Comparison of ENCODE assay signal across 8 cellular contexts in the genomic region with DNA sequence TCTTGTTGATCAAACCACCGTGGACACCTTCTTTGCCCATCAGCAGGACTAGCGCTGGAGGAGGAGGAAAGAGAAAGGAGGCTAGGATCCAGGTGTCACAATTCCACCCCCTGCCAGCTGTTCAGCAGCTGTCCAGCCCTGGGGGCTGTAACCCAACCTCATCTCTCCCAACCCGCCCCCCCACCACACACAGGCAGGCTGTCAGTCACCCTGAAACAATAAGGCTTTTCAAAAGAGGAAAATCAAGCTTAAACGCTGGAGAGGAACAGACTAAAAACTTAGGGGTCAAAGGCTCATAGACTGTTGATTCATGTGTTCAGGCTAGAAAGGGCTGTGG. TPM values are rescaled to one million over a fixed set of nuclear protein-coding genes. Genes with fewer than 3 reads are reported as not detected.
A peak's percentile ranks its signal among the peaks of the same experiment; 100 is the strongest.
DNase-seq lines count a peak whose midpoint lies in the region; ATAC-seq and TF ChIP-seq lines count a peak whose summit lies in the region.

No MANE protein-coding gene starts in this region.

- H3K9me3 Mint-ChIP-seq in activated CD8-positive, alpha-beta memory T cell treated with anti-CD3 and anti-CD28 coated beads, Interleukin-2, amount 10 ng/mL, durations not matched to agents 7 days and 5 days (ENCODE audit: low read depth), result no peaks in the 10 kb centered on the region
- H3K9me3 Mint-ChIP-seq in activated T-helper 1 cell treated with anti-CD3 and anti-CD28 coated beads, Interleukin-12 subunit alpha, Interleukin-12 subunit beta, Interleukin-2, Interleukin-4 antibody, amounts not matched to agents 30 ng/mL and 10 ng/mL and 1 ng/mL, durations not matched to agents 14 hours and 24 hours and 36 hours, result no peaks in the 10 kb centered on the region
- H3K9me3 Mint-ChIP-seq in immature natural killer cell, result peaks cover 0 to 2% (median 0%) of the 10 kb centered on the region in 6 donors

- TF ChIP-seq CTCF in thoracic aorta (IDR thresholded peaks at IDR 0.05), result no peak

- peak overlapping the region; percentile 76 for H3K4me3 ChIP-seq in thoracic aorta

- intact Hi-C loops in activated T-helper 1 cell treated with anti-CD3 and anti-CD28 coated beads, Interleukin-12 subunit alpha, Interleukin-12 subunit beta, Interleukin-2, Interleukin-4 antibody, amounts not matched to agents 30 ng/mL and 10 ng/mL and 1 ng/mL, durations not matched to agents 14 hours and 24 hours and 36 hours (cut with micrococcal nuclease), result loop anchor here (5.0 kb wide), 2 partner anchors 114 to 471 kb away; a partner anchor contains a TSS

- H3K27ac Mint-ChIP-seq in activated CD8-positive, alpha-beta memory T cell treated with anti-CD3 and anti-CD28 coated beads, Interleukin-2, amount 10 ng/mL, durations not matched to agents 7 days and 5 days, result peak overlapping the region; percentile 92
- peak overlapping the region; percentile 94 for H3K27ac Mint-ChIP-seq in activated T-helper 1 cell treated with anti-CD3 and anti-CD28 coated beads, Interleukin-12 subunit alpha, Interleukin-12 subunit beta, Interleukin-2, Interleukin-4 antibody, amounts not matched to agents 30 ng/mL and 10 ng/mL and 1 ng/mL, durations not matched to agents 14 hours and 24 hours and 36 hours
- peak overlapping the region; percentile 95 to 99 (median 96) for H3K27ac Mint-ChIP-seq in immature natural killer cell

- peaks cover 30 to 65% of the 10 kb centered on the region in 2 donors for H3K4me1 ChIP-seq in thoracic aorta (ENCODE audit: control insufficient read depth in 1 of 2, low read depth in 2 of 2)

- peak overlapping the region; percentile 93 to 97 for H3K27ac ChIP-seq in thoracic aorta

- H3K27me3 Mint-ChIP-seq in activated CD8-positive, alpha-beta memory T cell treated with anti-CD3 and anti-CD28 coated beads, Interleukin-2, amount 10 ng/mL, durations not matched to agents 7 days and 5 days, result no peaks in the 10 kb centered on the region
- H3K27me3 Mint-ChIP-seq in activated T-helper 1 cell treated with anti-CD3 and anti-CD28 coated beads, Interleukin-12 subunit alpha, Interleukin-12 subunit beta, Interleukin-2, Interleukin-4 antibody, amounts not matched to agents 30 ng/mL and 10 ng/mL and 1 ng/mL, durations not matched to agents 14 hours and 24 hours and 36 hours (ENCODE audit: insufficient read depth), result peaks cover 2% of the 10 kb centered on the region
- H3K27me3 Mint-ChIP-seq in immature natural killer cell (ENCODE audit: low read depth in 3 of 3), result peaks cover 22 to 56% (median 31%) of the 10 kb centered on the region in 3 donors

- H3K9me3 ChIP-seq in thoracic aorta, result no peaks in the 10 kb centered on the region

- H3K4me1 Mint-ChIP-seq in activated CD8-positive, alpha-beta memory T cell treated with anti-CD3 and anti-CD28 coated beads, Interleukin-2, amount 10 ng/mL, durations not matched to agents 7 days and 5 days, result peaks cover 52% of the 10 kb centered on the region
- H3K4me1 Mint-ChIP-seq in activated T-helper 1 cell treated with anti-CD3 and anti-CD28 coated beads, Interleukin-12 subunit alpha, Interleukin-12 subunit beta, Interleukin-2, Interleukin-4 antibody, amounts not matched to agents 30 ng/mL and 10 ng/mL and 1 ng/mL, durations not matched to agents 14 hours and 24 hours and 36 hours (ENCODE audit: low read depth), result peaks cover 70% of the 10 kb centered on the region
- peaks cover 69 to 75% of the 10 kb centered on the region in 2 donors for H3K4me1 Mint-ChIP-seq in immature natural killer cell

- peaks cover 6% of the 10 kb centered on the region for H3K36me3 ChIP-seq in thoracic aorta

- peak overlapping the region; percentile 98 for H3K4me3 Mint-ChIP-seq in activated CD8-positive, alpha-beta memory T cell treated with anti-CD3 and anti-CD28 coated beads, Interleukin-2, amount 10 ng/mL, durations not matched to agents 7 days and 5 days
- peak overlapping the region; percentile 100 for H3K4me3 Mint-ChIP-seq in activated T-helper 1 cell treated with anti-CD3 and anti-CD28 coated beads, Interleukin-12 subunit alpha, Interleukin-12 subunit beta, Interleukin-2, Interleukin-4 antibody, amounts not matched to agents 30 ng/mL and 10 ng/mL and 1 ng/mL, durations not matched to agents 14 hours and 24 hours and 36 hours
- H3K4me3 Mint-ChIP-seq in immature natural killer cell, result peak overlapping the region; percentile 96 to 100 (median 99)

- peaks cover 62% of the 10 kb centered on the region for H3K36me3 Mint-ChIP-seq in activated CD8-positive, alpha-beta memory T cell treated with anti-CD3 and anti-CD28 coated beads, Interleukin-2, amount 10 ng/mL, durations not matched to agents 7 days and 5 days
- H3K36me3 Mint-ChIP-seq in activated T-helper 1 cell treated with anti-CD3 and anti-CD28 coated beads, Interleukin-12 subunit alpha, Interleukin-12 subunit beta, Interleukin-2, Interleukin-4 antibody, amounts not matched to agents 30 ng/mL and 10 ng/mL and 1 ng/mL, durations not matched to agents 14 hours and 24 hours and 36 hours (ENCODE audit: low read depth), result peaks cover 56% of the 10 kb centered on the region
- peaks cover 32 to 51% (median 39%) of the 10 kb centered on the region in 3 donors for H3K36me3 Mint-ChIP-seq in immature natural killer cell

- no peak for DNase-seq in activated CD8-positive, alpha-beta memory T cell treated with anti-CD3 and anti-CD28 coated beads, Interleukin-2, amount 10 ng/mL, durations not matched to agents 7 days and 5 days
- DNase-seq in activated CD8-positive, alpha-beta memory T cell treated with anti-CD3 and anti-CD28 coated beads, Interleukin-2, amount 50 U/mL, for 4 hours, result no peak
- no peak for DNase-seq in activated T-helper 1 cell treated with anti-CD3 and anti-CD28 coated beads, Interleukin-12 subunit alpha, Interleukin-12 subunit beta, Interleukin-2, Interleukin-4 antibody, amounts not matched to agents 30 ng/mL and 10 ng/mL and 1 ng/mL, durations not matched to agents 14 hours and 24 hours and 36 hours (ENCODE audit: low spot score)
- DNase-seq in immature natural killer cell (no peak), thoracic aorta (ENCODE audit: low spot score) (no peak), HuH-7 (ENCODE audit: low spot score) (no peak), SKM-1 treated with dmso at 0.1 percent for 144 hours (lab: John Stamatoyannopoulos, UW; ENCODE audit: unreplicated experiment) (no peak)

- H3K27me3 ChIP-seq in thoracic aorta (replicated peaks; ENCODE audit: insufficient read depth), result no peaks in the 10 kb centered on the region

- ATAC-seq in activated CD8-positive, alpha-beta memory T cell treated with anti-CD3 and anti-CD28 coated beads, Interleukin-2, amount 10 ng/mL, durations not matched to agents 7 days and 5 days, result no peak
- ATAC-seq in thoracic aorta (ENCODE audit: insufficient number of reproducible peaks, low FRiP score, low read depth) (no peak), GM21423 (IDR thresholded peaks at IDR 0.05; ENCODE audit: unreplicated experiment) (no peak)

- CTCF ChIA-PET in activated CD8-positive, alpha-beta memory T cell treated with anti-CD3 and anti-CD28 coated beads, Interleukin-2, amount 10 ng/mL, durations not matched to agents 7 days and 5 days (lab: Charles Lee), result interaction anchor here (0.7 to 4.4 kb wide), 4 partner anchors 21 to 802 kb away, joined by 3 to 34 read pairs (median 7); a partner anchor contains a TSS

RNA-seq across cellular contexts. Expression of a gene that starts 2.4 kb away (rescaled TPM):
- 1,000 to 10,000 TPM; 2,029 to 2,329 TPM for total RNA-seq in activated CD8-positive, alpha-beta memory T cell treated with anti-CD3 and anti-CD28 coated beads, Interleukin-2, amount 10 ng/mL, durations not matched to agents 7 days and 5 days
- total RNA-seq in activated T-helper 1 cell treated with anti-CD3 and anti-CD28 coated beads, Interleukin-12 subunit alpha, Interleukin-12 subunit beta, Interleukin-2, Interleukin-4 antibody, amounts not matched to agents 30 ng/mL and 10 ng/mL and 1 ng/mL, durations not matched to agents 14 hours and 24 hours and 36 hours, result 1,423 and 1,429 TPM in 2 replicates
- 1,000 to 10,000 TPM; 3,573 to 4,444 (median 3,740) TPM for polyA plus RNA-seq in immature natural killer cell
- total RNA-seq in thoracic aorta, result 1,000 to 10,000 TPM in 1 of 2 donors, 100 to 1,000 TPM in 1; 806 to 1,230 TPM

RNA-seq across cellular contexts. Expression of a gene that starts 5.0 kb away (rescaled TPM):
- total RNA-seq in activated CD8-positive, alpha-beta memory T cell treated with anti-CD3 and anti-CD28 coated beads, Interleukin-2, amount 10 ng/mL, durations not matched to agents 7 days and 5 days, result 10 to 100 TPM; 27.7 to 30.8 TPM
- 42.5 and 44.5 TPM in 2 replicates for total RNA-seq in activated T-helper 1 cell treated with anti-CD3 and anti-CD28 coated beads, Interleukin-12 subunit alpha, Interleukin-12 subunit beta, Interleukin-2, Interleukin-4 antibody, amounts not matched to agents 30 ng/mL and 10 ng/mL and 1 ng/mL, durations not matched to agents 14 hours and 24 hours and 36 hours
- 1 to 10 TPM; 1.6 to 4.2 (median 4.1) TPM for polyA plus RNA-seq in immature natural killer cell
- 1 to 10 TPM; 2.5 to 2.7 TPM for total RNA-seq in thoracic aorta

RNA-seq across cellular contexts. Expression of a gene that starts 5.8 kb away (rescaled TPM):
- total RNA-seq in activated CD8-positive, alpha-beta memory T cell treated with anti-CD3 and anti-CD28 coated beads, Interleukin-2, amount 10 ng/mL, durations not matched to agents 7 days and 5 days, result 100 to 1,000 TPM; 226 to 273 TPM
- 138 and 140 TPM in 2 replicates for total RNA-seq in activated T-helper 1 cell treated with anti-CD3 and anti-CD28 coated beads, Interleukin-12 subunit alpha, Interleukin-12 subunit beta, Interleukin-2, Interleukin-4 antibody, amounts not matched to agents 30 ng/mL and 10 ng/mL and 1 ng/mL, durations not matched to agents 14 hours and 24 hours and 36 hours
- 10 to 100 TPM; 62.3 to 78.2 (median 73.1) TPM for polyA plus RNA-seq in immature natural killer cell
- 10 to 100 TPM; 32.4 to 38.3 TPM for total RNA-seq in thoracic aorta

RNA-seq across cellular contexts. Expression of a gene that starts 6.1 kb away (rescaled TPM):
- 10 to 100 TPM; 82.3 to 84.6 TPM for total RNA-seq in activated CD8-positive, alpha-beta memory T cell treated with anti-CD3 and anti-CD28 coated beads, Interleukin-2, amount 10 ng/mL, durations not matched to agents 7 days and 5 days
- total RNA-seq in activated T-helper 1 cell treated with anti-CD3 and anti-CD28 coated beads, Interleukin-12 subunit alpha, Interleukin-12 subunit beta, Interleukin-2, Interleukin-4 antibody, amounts not matched to agents 30 ng/mL and 10 ng/mL and 1 ng/mL, durations not matched to agents 14 hours and 24 hours and 36 hours, result 111 and 116 TPM in 2 replicates
- 100 to 1,000 TPM; 139 to 196 (median 139) TPM for polyA plus RNA-seq in immature natural killer cell
- 10 to 100 TPM; 27.0 to 39.7 TPM for total RNA-seq in thoracic aorta

RNA-seq across cellular contexts. Expression of a gene that starts 13.8 kb away (rescaled TPM):
- total RNA-seq in activated CD8-positive, alpha-beta memory T cell treated with anti-CD3 and anti-CD28 coated beads, Interleukin-2, amount 10 ng/mL, durations not matched to agents 7 days and 5 days, result not detected
- not detected in 2 replicates for total RNA-seq in activated T-helper 1 cell treated with anti-CD3 and anti-CD28 coated beads, Interleukin-12 subunit alpha, Interleukin-12 subunit beta, Interleukin-2, Interleukin-4 antibody, amounts not matched to agents 30 ng/mL and 10 ng/mL and 1 ng/mL, durations not matched to agents 14 hours and 24 hours and 36 hours
- 1 to 10 TPM in 1 of 3 donors, under 1 TPM in 1, not detected in 1; 0.38 to 1.3 TPM for polyA plus RNA-seq in immature natural killer cell
- not detected for total RNA-seq in thoracic aorta

Comparison
In these comparisons a context has a peak if more than half of its experiments do, and no peak if none do; other contexts are left out.
1. RNA of a gene that starts 5.0 kb away (total RNA-seq): 42.5 to 44.5 TPM in activated T-helper 1 cell treated with anti-CD3 and anti-CD28 coated beads, Interleukin-12 subunit alpha, Interleukin-12 subunit beta, Interleukin-2, Interleukin-4 antibody, amounts not matched to agents 30 ng/mL and 10 ng/mL and 1 ng/mL, durations not matched to agents 14 hours and 24 hours and 36 hours and 27.7 to 30.8 TPM in activated CD8-positive, alpha-beta memory T cell treated with anti-CD3 and anti-CD28 coated beads, Interleukin-2, amount 10 ng/mL, durations not matched to agents 7 days and 5 days; 2.5 to 2.7 TPM in thoracic aorta; every median in the first group is over 4 times any median in the second.
2. Peak in every context shown above with its lines, with median percentiles within 50 percentile points of each other: H3K27ac Mint-ChIP-seq and H3K4me3 Mint-ChIP-seq.